5 cellular contexts compared by ENCODE assay signal in the genomic region with DNA sequence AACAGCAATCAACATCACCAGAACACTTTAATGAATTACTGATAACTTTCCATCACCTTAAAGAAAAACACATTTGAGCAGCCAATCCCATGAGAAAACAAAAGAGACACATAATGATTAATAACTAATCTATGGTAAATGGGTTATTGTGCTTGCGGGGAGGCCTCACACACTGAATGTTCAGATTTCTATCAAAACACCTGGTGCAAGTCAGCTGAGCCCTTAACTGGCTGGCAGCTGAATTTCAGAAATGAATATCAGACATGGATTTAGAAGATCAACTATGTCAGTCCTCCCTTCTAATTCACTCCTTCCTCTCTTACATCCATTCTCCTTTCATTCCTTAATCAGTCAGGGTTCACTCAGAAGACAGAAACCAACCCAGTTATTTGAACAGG.
"Had no signal": no experiment of that assay in that cellular context is flagged by ENCODE, and none has a peak within 500 bp of the region (broad histone marks: within the 10 kb centered on the region; RNA-seq: fewer than 3 reads in every experiment).

No MANE protein-coding gene starts in this region.

- H3K27ac Mint-ChIP-seq: IgD-negative memory B cell had no signal

- H3K4me3 ChIP-seq: K562 had no signal

- H3K4me3 Mint-ChIP-seq: IgD-negative memory B cell had no signal

- H3K36me3 Mint-ChIP-seq: IgD-negative memory B cell had no signal

- H3K27ac ChIP-seq: HL-60 had no signal

- DNase-seq: IMR-90, KBM-7 had no signal

- H3K4me1 Mint-ChIP-seq: IgD-negative memory B cell had no signal
